Comparison of ENCODE assay signal across 7 cellular contexts in the genomic region with DNA sequence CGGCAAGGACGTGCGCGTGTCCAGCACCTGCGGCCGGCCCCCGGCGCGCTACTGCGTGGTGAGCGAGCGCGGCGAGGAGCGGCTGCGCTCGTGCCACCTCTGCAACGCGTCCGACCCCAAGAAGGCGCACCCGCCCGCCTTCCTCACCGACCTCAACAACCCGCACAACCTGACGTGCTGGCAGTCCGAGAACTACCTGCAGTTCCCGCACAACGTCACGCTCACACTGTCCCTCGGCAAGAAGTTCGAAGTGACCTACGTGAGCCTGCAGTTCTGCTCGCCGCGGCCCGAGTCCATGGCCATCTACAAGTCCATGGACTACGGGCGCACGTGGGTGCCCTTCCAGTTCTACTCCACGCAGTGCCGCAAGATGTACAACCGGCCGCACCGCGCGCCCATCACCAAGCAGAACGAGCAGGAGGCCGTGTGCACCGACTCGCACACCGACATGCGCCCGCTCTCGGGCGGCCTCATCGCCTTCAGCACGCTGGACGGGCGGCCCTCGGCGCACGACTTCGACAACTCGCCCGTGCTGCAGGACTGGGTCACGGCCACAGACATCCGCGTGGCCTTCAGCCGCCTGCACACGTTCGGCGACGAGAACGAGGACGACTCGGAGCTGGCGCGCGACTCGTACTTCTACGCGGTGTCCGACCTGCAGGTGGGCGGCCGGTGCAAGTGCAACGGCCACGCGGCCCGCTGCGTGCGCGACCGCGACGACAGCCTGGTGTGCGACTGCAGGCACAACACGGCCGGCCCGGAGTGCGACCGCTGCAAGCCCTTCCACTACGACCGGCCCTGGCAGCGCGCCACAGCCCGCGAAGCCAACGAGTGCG. TPM values are rescaled to one million over a fixed set of nuclear protein-coding genes. Genes with fewer than 3 reads are reported as not detected.
DNase-seq lines count a peak whose midpoint lies in the region; ATAC-seq, FAIRE-seq and TF ChIP-seq lines count a peak whose summit lies in the region.

No MANE protein-coding gene starts in this region.

- H3K36me3 ChIP-seq in Loucy (ENCODE audit: insufficient read depth, low read length) (no peaks in the 10 kb centered on the region), kidney (ENCODE audit: control insufficient read depth in 1 of 2, insufficient read depth in 2 of 2, low read length in 2 of 2) (no peaks in the 10 kb centered on the region)

- no peaks in the 10 kb centered on the region for H4K20me1 ChIP-seq in Loucy (ENCODE audit: insufficient read depth, low read length, poor library complexity, severe bottlenecking)

- H3K4me2 ChIP-seq in Loucy (ENCODE audit: low read depth, low read length, poor library complexity, severe bottlenecking) = peak overlapping the region; percentile 45

- no peak overlapping the region for H2AFZ ChIP-seq in Loucy (ENCODE audit: low read length)

- H3K79me2 ChIP-seq in Loucy (ENCODE audit: insufficient read depth, low read length) = no peaks in the 10 kb centered on the region; the same call in 1 of the 2 replicates

- ATAC-seq in stimulated activated naive CD8-positive, alpha-beta T cell treated with anti-CD3 and anti-CD28 coated beads, Interleukin-15, amount 100 ng/mL, for 72 hours = no peak
- no peak for ATAC-seq in HG02840 (IDR thresholded peaks at IDR 0.05; ENCODE audit: low FRiP score, unreplicated experiment)

- H3K4me3 Mint-ChIP-seq in stimulated activated naive CD8-positive, alpha-beta T cell treated with anti-CD3 and anti-CD28 coated beads, Interleukin-15, amount 100 ng/mL, for 72 hours = peak overlapping the region; percentile 79 to 81

- TF ChIP-seq CTCF in Loucy (conservative IDR thresholded peaks at IDR 0.05; ENCODE audit: low read length) = no peak
- TF ChIP-seq CTCF in astrocyte of the cerebellum (IDR thresholded peaks at IDR 0.05; ENCODE audit: low read depth, low read length, missing control alignments) = no peak
- no peak for TF ChIP-seq CTCF in kidney (IDR thresholded peaks at IDR 0.05; ENCODE audit: borderline replicate concordance, extremely low read depth, insufficient read depth)

- in situ Hi-C loops in astrocyte of the cerebellum (cut with HindIII; ENCODE audit: low sequenced_read_pairs) = no loop called here

- no peaks in the 10 kb centered on the region for H3K9me3 Mint-ChIP-seq in stimulated activated naive CD8-positive, alpha-beta T cell treated with anti-CD3 and anti-CD28 coated beads, Interleukin-15, amount 100 ng/mL, for 72 hours

- no peak overlapping the region for H3K9ac ChIP-seq in Loucy (ENCODE audit: low read depth, low read length, poor library complexity, severe bottlenecking)
- no peak overlapping the region for H3K9ac ChIP-seq in kidney (ENCODE audit: low read length in 2 of 2)

- H3K4me1 ChIP-seq in Loucy (ENCODE audit: insufficient read depth, low read length, poor library complexity, severe bottlenecking) (peaks cover 33% of the 10 kb centered on the region), kidney (ENCODE audit: control insufficient read depth in 1 of 2, insufficient read depth in 1 of 2, low read depth in 1 of 2, low read length in 2 of 2) (peaks cover 0 to 15% of the 10 kb centered on the region in 2 donors)

- intact Hi-C loops in kidney (cut with DNase I) = no loop called here

- H3K4me1 Mint-ChIP-seq in stimulated activated naive CD8-positive, alpha-beta T cell treated with anti-CD3 and anti-CD28 coated beads, Interleukin-15, amount 100 ng/mL, for 72 hours = peaks cover 9% of the 10 kb centered on the region

- peaks cover 5% of the 10 kb centered on the region; the same call in 1 of the 2 replicates for H3F3A ChIP-seq in Loucy (ENCODE audit: low read depth)

- H3K27ac Mint-ChIP-seq in stimulated activated naive CD8-positive, alpha-beta T cell treated with anti-CD3 and anti-CD28 coated beads, Interleukin-15, amount 100 ng/mL, for 72 hours = peak overlapping the region in 1 of 2 donors; percentile 38

- H3K27me3 ChIP-seq in Loucy (ENCODE audit: insufficient read depth, low read length, poor library complexity, severe bottlenecking) = no peaks in the 10 kb centered on the region

- DNase-seq in astrocyte of the cerebellum (ENCODE audit: low read depth) (no peak), kidney (peak; percentile 74), NCI-H2196 treated with DMSO at 0.1 percent for 48 hours (lab: John Stamatoyannopoulos, UW; ENCODE audit: unreplicated experiment) (no peak), HT-29 (ENCODE audit: low spot score) (no peak)
- DNase-seq in stimulated activated naive CD8-positive, alpha-beta T cell treated with anti-CD3 and anti-CD28 coated beads, Interleukin-15, amount 100 ng/mL, for 72 hours = peak in 1 of 2 donors; percentile 23

- no peak overlapping the region for H3K27ac ChIP-seq in kidney (ENCODE audit: low read depth in 2 of 2, low read length in 2 of 2)

- no peaks in the 10 kb centered on the region for H3K9me2 ChIP-seq in Loucy (replicated peaks; ENCODE audit: low read depth, low read length)

- FAIRE-seq in kidney (lab: Jason Lieb, UNC) = no peak

- H3K27me3 Mint-ChIP-seq in stimulated activated naive CD8-positive, alpha-beta T cell treated with anti-CD3 and anti-CD28 coated beads, Interleukin-15, amount 100 ng/mL, for 72 hours = peaks cover 78% of the 10 kb centered on the region

- H3K4me3 ChIP-seq in Loucy (ENCODE audit: low read length, poor library complexity, severe bottlenecking) (no peak overlapping the region), astrocyte of the cerebellum (ENCODE audit: low read depth, low read length) (peak overlapping the region; percentile 49), kidney (ENCODE audit: low read length in 2 of 2) (peak overlapping the region in 1 of 2 donors; percentile 39)

- H3K9me3 ChIP-seq in Loucy (ENCODE audit: insufficient read depth, low read depth, low read length) (no peaks in the 10 kb centered on the region), kidney (ENCODE audit: control insufficient read depth in 1 of 2, low read length in 2 of 2) (no peaks in the 10 kb centered on the region)

RNA-seq across cellular contexts. Expression of gene NTN1, which starts 1.5 kb away (rescaled TPM):
- total RNA-seq in kidney = 1.8 TPM
- polyA plus RNA-seq in kidney (ENCODE audit: insufficient read depth, low read depth, low replicate concordance) = 1.8 TPM
- total RNA-seq in HT-29 (2014; rRNA removed; shearing (Covaris generic)) = 0.03 and 0.10 TPM in 2 replicates

RNA-seq across cellular contexts. Expression of gene PIK3R5, which starts 57.3 kb away (rescaled TPM):
- total RNA-seq in kidney = 19.1 TPM
- 0.45 TPM for polyA plus RNA-seq in kidney (ENCODE audit: insufficient read depth, low read depth, low replicate concordance)
- total RNA-seq in HT-29 (2014; rRNA removed; shearing (Covaris generic)) = not detected in 2 replicates

Comparison
In these comparisons a context has a peak if more than half of its experiments do, and no peak if none do; other contexts are left out.
1. RNA of gene PIK3R5, which starts 57.3 kb away (total RNA-seq): 19.1 TPM in kidney (single experiment); not detected in HT-29; every median in the first group is over 10 times any median in the second.